25 cellular contexts compared by ENCODE assay signal in the genomic region with DNA sequence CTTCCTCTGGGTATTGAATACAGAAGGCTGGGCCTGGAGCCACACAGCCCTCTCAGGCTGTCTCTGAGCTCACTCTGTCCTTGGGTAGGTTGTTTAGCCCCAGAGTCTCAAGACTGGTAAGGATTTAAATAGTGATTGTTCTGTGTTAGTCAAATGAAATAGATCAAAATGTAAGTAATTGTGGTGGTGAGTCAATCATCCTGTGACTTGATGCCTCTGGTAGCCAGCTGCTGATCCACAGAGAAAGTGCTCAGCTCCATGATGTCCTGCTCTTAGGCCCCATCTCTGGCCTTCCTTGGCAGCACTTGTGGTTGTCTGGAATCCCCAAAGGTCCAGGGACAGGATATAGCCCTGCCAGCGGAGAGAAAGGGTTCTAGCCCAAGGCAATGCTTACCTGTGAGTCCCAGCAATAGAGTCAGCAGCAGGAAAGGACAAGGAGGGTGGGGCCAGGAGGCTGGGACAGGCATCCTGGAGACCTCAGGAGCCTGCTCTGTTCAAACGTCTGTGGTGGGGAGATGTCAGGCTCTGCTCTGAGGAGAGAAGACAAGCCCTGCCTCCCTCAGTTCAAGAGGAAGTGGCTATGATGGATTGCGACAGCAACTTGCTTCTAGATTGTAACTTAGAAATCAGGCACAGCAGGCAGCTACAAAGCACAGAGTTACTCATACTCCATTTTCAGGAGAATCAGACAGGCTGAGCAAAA. TPM values are rescaled to one million over a fixed set of nuclear protein-coding genes. Genes with fewer than 3 reads are reported as not detected.
DNase-seq lines count a peak whose midpoint lies in the region; ATAC-seq and TF ChIP-seq lines count a peak whose summit lies in the region.
"Had no signal": no experiment of that assay in that cellular context is flagged by ENCODE, and none has a peak within 500 bp of the region (broad histone marks: within the 10 kb centered on the region; RNA-seq: fewer than 3 reads in every experiment).

No MANE protein-coding gene starts in this region.

- H3K9me3 ChIP-seq in PC-9 (ENCODE audit: insufficient read depth, low read depth) = no peaks in the 10 kb centered on the region
- H3K9me3 ChIP-seq in lower lobe of right lung = no peaks in the 10 kb centered on the region
- no peaks in the 10 kb centered on the region for H3K9me3 ChIP-seq in ascending aorta
- H3K9me3 ChIP-seq: adrenal gland, esophagus muscularis mucosa, gastrocnemius medialis, HAP-1, ovary, thyroid gland had no signal

- H4K20me1 ChIP-seq in PC-9 (ENCODE audit: insufficient read depth) = no peaks in the 10 kb centered on the region

- POLR2A ChIA-PET in PC-9 (lab: Charles Lee; ENCODE audit: unreplicated experiment) = no interaction called here

- no peaks in the 10 kb centered on the region for H3K27me3 ChIP-seq in PC-9 (ENCODE audit: insufficient read depth, low read depth)
- no peaks in the 10 kb centered on the region for H3K27me3 ChIP-seq in lower lobe of right lung (ENCODE audit: low read depth)
- H3K27me3 ChIP-seq in ascending aorta = no peaks in the 10 kb centered on the region
- H3K27me3 ChIP-seq: adrenal gland, brain microvascular endothelial cell, esophagus muscularis mucosa, gastrocnemius medialis, ovary, thyroid gland had no signal

- CTCF ChIA-PET in PC-9 (lab: Charles Lee) = no interaction called here

- DNase-seq in AG10803 (ENCODE audit: low read depth) = peak; percentile 29
- DNase-seq in GDM1 (lab: John Stamatoyannopoulos, UW) = peak; percentile 55
- DNase-seq in SIG-M5 (lab: John Stamatoyannopoulos, UW) = peak; percentile 97
- peak; percentile 24 for DNase-seq in fibroblast of peridontal ligament (ENCODE audit: extremely low read depth)
- DNase-seq in NCI-H2196 treated with DMSO at 0.1 percent for 48 hours (lab: John Stamatoyannopoulos, UW; ENCODE audit: unreplicated experiment) = no peak
- DNase-seq in PC-9 = no peak
- DNase-seq in lower lobe of right lung = no peak
- no peak for DNase-seq in ascending aorta (ENCODE audit: low spot score in 2 of 2)
- DNase-seq: activated CD4-positive, alpha-beta T cell treated with anti-CD3 and anti-CD28 coated beads, Interleukin-2, amount 10 ng/mL, durations not matched to agents 7 days and 5 days; activated CD8-positive, alpha-beta memory T cell treated with anti-CD3 and anti-CD28 coated beads, Interleukin-2, amount 50 U/mL, for 4 hours; brain microvascular endothelial cell; effector CD8-positive, alpha-beta T cell; gastrocnemius medialis; NCI-H446 treated with DMSO at 0.1 percent for 48 hours; nephron progenitor cell; ovary; thyroid gland had no signal

- no peaks in the 10 kb centered on the region for H3K79me2 ChIP-seq in PC-9 (ENCODE audit: low read depth)

- intact Hi-C loops in PC-9 (cut with micrococcal nuclease; ENCODE audit: unreplicated experiment) = no loop called here
- intact Hi-C loops in lower lobe of right lung (cut with DNase I) = no loop called here
- intact Hi-C loops in ascending aorta (cut with DNase I) = no loop called here

- no peak overlapping the region for H3K4me2 ChIP-seq in PC-9

- H2AFZ ChIP-seq in PC-9 = no peak overlapping the region

- H3F3A ChIP-seq in PC-9 (ENCODE audit: insufficient read depth, low read depth) = no peaks in the 10 kb centered on the region

- H3K9me2 ChIP-seq in PC-9 (ENCODE audit: insufficient read depth) = no peaks in the 10 kb centered on the region

- H3K36me3 ChIP-seq in PC-9 (ENCODE audit: low read depth) = no peaks in the 10 kb centered on the region
- no peaks in the 10 kb centered on the region for H3K36me3 ChIP-seq in lower lobe of right lung
- no peaks in the 10 kb centered on the region for H3K36me3 ChIP-seq in ascending aorta
- H3K36me3 ChIP-seq: adrenal gland, brain microvascular endothelial cell, esophagus muscularis mucosa, gastrocnemius medialis, HAP-1, ovary, thyroid gland had no signal

- no peak for ATAC-seq in lower lobe of right lung
- ATAC-seq: activated T-helper 17 cell treated with anti-CD3 and anti-CD28 coated beads, Interleukin-2, amount 50 U/mL, for 72 hours; gastrocnemius medialis had no signal

- no TSS peak for BruUV-seq in PC-9 (replicated peaks; lab: Mats Ljungman, UMichigan)

- H3K4me1 ChIP-seq in PC-9 (replicated peaks; ENCODE audit: insufficient read depth) (no peaks in the 10 kb centered on the region), lower lobe of right lung (no peaks in the 10 kb centered on the region), ascending aorta (no peaks in the 10 kb centered on the region)
- H3K4me1 ChIP-seq: adrenal gland, esophagus muscularis mucosa, gastrocnemius medialis, HAP-1, thyroid gland had no signal

- no peak overlapping the region for H3K27ac ChIP-seq in PC-9
- H3K27ac ChIP-seq in lower lobe of right lung = no peak overlapping the region
- H3K27ac ChIP-seq in ascending aorta = no peak overlapping the region
- H3K27ac ChIP-seq: brain microvascular endothelial cell, C4-2B, esophagus muscularis mucosa, gastrocnemius medialis, ovary, thyroid gland, VCaP had no signal

- no peak for TF ChIP-seq CTCF in AG10803 (conservative IDR thresholded peaks at IDR 0.05; ENCODE audit: low read length)
- no peak for TF ChIP-seq CTCF in PC-9 (conservative IDR thresholded peaks at IDR 0.05)
- TF ChIP-seq CTCF in lower lobe of right lung (IDR thresholded peaks at IDR 0.05) = no peak
- no peak for TF ChIP-seq CTCF in ascending aorta (IDR thresholded peaks at IDR 0.05)

- H3K4me3 ChIP-seq in AG10803 (ENCODE audit: low read length) (no peak overlapping the region), PC-9 (no peak overlapping the region), lower lobe of right lung (no peak overlapping the region), ascending aorta (no peak overlapping the region)
- H3K4me3 ChIP-seq: adrenal gland, esophagus muscularis mucosa, gastrocnemius medialis, HAP-1, ovary, thyroid gland had no signal

RNA-seq across cellular contexts. Expression of a gene that starts 30.8 kb away (rescaled TPM):
- total RNA-seq in PC-9 (2021) (0.37 and 0.53 TPM in 2 replicates), lower lobe of right lung (1.5 TPM), ascending aorta (not detected)
- total RNA-seq: activated T-helper 17 cell treated with anti-CD3 and anti-CD28 coated beads, Interleukin-2, amount 50 U/mL, for 72 hours; esophagus muscularis mucosa; gastrocnemius medialis; lower leg skin; M059J; ovary; thyroid gland had no signal

RNA-seq across cellular contexts. Expression of a gene that starts 31.5 kb away (rescaled TPM):
- total RNA-seq in PC-9 (2021) (4.1 and 7.6 TPM in 2 replicates), lower lobe of right lung (35.8 TPM), ascending aorta (0.43 TPM)

Comparison
In these comparisons a context has a peak if more than half of its experiments do, and no peak if none do; other contexts are left out.
1. DNase-seq: peak in AG10803 (single experiment), GDM1 (single experiment), SIG-M5 (single experiment) and fibroblast of peridontal ligament (single experiment); none in NCI-H2196 treated with DMSO at 0.1 percent for 48 hours (single experiment), PC-9 (0 of 2), lower lobe of right lung (single experiment) and ascending aorta (0 of 2).